1 cellular context compared by ENCODE assay signal in the genomic region with DNA sequence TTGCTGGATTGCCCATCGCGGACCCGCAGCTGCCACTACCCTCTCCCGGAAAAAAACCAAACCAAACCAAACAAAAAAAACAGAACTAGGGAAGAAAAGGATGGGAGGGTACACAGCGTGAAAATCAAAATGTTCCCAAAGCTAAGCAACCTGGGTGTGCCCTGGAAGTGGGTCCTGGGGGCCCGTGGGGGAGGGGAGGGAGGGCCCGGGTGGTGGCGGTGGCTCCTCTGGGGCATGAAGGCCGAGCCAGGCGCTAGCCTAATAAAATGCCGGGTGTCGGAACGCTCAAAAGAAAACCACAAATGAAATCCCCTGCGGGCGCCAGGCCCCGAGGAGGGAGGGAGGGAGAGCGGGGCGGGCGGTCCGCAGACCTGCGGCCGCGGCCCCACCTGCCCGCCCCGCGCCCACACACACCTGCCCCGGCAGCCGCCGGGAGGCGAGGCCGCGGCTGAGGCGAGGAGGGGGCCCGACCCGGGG.
TF ChIP-seq lines count a peak whose summit lies in the region.

No MANE protein-coding gene starts in this region.

TF ChIP-seq in HEK293, 187 proteins besides CTCF, POLR2A, EP300 and RAD21 (continued from another document and continues in another):
- TF ChIP-seq ZNF354C (tag by site-specific recombination; IDR thresholded peaks at IDR 0.05; ENCODE audit: borderline replicate concordance, low read depth) (no peak), SP7 (tag by site-specific recombination; IDR thresholded peaks at IDR 0.05) (no peak; the same call in 1 of the 2 replicates), FEZF1 (tag by site-specific recombination; IDR thresholded peaks at IDR 0.05) (no peak), ZNF621 (tag by site-specific recombination; IDR thresholded peaks at IDR 0.05) (no peak), HOXD13 (CRISPR knock-in tag; IDR thresholded peaks at IDR 0.05; ENCODE audit: borderline replicate concordance) (no peak), ZNF114 (tag by site-specific recombination; IDR thresholded peaks at IDR 0.05) (no peak), ZNF10 (tag by site-specific recombination; IDR thresholded peaks at IDR 0.05) (no peak), MEIS1 (CRISPR knock-in tag; IDR thresholded peaks at IDR 0.05; ENCODE audit: borderline replicate concordance) (no peak), HOXA7 (CRISPR knock-in tag; IDR thresholded peaks at IDR 0.05; ENCODE audit: borderline replicate concordance) (no peak), ZNF660 (tag by site-specific recombination; IDR thresholded peaks at IDR 0.05) (0 out of 2 replicates have a peak, but pooled peaks have one; percentile 28), ZNF664 (tag by site-specific recombination; IDR thresholded peaks at IDR 0.05) (no peak), ZFP69B (tag by site-specific recombination; IDR thresholded peaks at IDR 0.05) (0 out of 2 replicates have a peak, but pooled peaks have one; percentile 36), ZNF266 (tag by site-specific recombination; IDR thresholded peaks at IDR 0.05; ENCODE audit: low read depth) (no peak), ZNF843 (tag by site-specific recombination; IDR thresholded peaks at IDR 0.05) (no peak), ZFP41 (tag by site-specific recombination; IDR thresholded peaks at IDR 0.05; ENCODE audit: borderline replicate concordance) (no peak), ZSCAN16 (tag by site-specific recombination; IDR thresholded peaks at IDR 0.05) (no peak), ZNF132 (tag by site-specific recombination; IDR thresholded peaks at IDR 0.05; ENCODE audit: borderline replicate concordance) (no peak), ZNF146 (tag by site-specific recombination; IDR thresholded peaks at IDR 0.05) (no peak), ZNF514 (tag by site-specific recombination; IDR thresholded peaks at IDR 0.05) (no peak), SP2 (tag by site-specific recombination; IDR thresholded peaks at IDR 0.05) (peak; percentile 40; the same call in 1 of the 2 replicates), ZNF677 (tag by site-specific recombination; IDR thresholded peaks at IDR 0.05) (no peak), ZNF311 (tag by site-specific recombination; IDR thresholded peaks at IDR 0.05; ENCODE audit: borderline replicate concordance) (no peak), SCRT2 (tag by site-specific recombination; IDR thresholded peaks at IDR 0.05) (no peak), ZIC2 (tag by site-specific recombination; IDR thresholded peaks at IDR 0.05) (no peak), ZNF211 (tag by site-specific recombination; IDR thresholded peaks at IDR 0.05; ENCODE audit: low read depth) (no peak)
- TF ChIP-seq, protein P1, sequence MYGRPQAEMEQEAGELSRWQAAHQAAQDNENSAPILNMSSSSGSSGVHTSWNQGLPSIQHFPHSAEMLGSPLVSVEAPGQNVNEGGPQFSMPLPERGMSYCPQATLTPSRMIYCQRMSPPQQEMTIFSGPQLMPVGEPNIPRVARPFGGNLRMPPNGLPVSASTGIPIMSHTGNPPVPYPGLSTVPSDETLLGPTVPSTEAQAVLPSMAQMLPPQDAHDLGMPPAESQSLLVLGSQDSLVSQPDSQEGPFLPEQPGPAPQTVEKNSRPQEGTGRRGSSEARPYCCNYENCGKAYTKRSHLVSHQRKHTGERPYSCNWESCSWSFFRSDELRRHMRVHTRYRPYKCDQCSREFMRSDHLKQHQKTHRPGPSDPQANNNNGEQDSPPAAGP (tag by site-specific recombination; IDR thresholded peaks at IDR 0.05) = no peak; the same call in 1 of the 2 replicates
- TF ChIP-seq, protein P2, sequence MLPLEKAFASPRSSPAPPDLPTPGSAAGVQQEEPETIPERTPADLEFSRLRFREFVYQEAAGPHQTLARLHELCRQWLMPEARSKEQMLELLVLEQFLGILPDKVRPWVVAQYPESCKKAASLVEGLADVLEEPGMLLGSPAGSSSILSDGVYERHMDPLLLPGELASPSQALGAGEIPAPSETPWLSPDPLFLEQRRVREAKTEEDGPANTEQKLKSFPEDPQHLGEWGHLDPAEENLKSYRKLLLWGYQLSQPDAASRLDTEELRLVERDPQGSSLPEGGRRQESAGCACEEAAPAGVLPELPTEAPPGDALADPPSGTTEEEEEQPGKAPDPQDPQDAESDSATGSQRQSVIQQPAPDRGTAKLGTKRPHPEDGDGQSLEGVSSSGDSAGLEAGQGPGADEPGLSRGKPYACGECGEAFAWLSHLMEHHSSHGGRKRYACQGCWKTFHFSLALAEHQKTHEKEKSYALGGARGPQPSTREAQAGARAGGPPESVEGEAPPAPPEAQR (tag by site-specific recombination; IDR thresholded peaks at IDR 0.05) = no peak
- TF ChIP-seq, protein P3, sequence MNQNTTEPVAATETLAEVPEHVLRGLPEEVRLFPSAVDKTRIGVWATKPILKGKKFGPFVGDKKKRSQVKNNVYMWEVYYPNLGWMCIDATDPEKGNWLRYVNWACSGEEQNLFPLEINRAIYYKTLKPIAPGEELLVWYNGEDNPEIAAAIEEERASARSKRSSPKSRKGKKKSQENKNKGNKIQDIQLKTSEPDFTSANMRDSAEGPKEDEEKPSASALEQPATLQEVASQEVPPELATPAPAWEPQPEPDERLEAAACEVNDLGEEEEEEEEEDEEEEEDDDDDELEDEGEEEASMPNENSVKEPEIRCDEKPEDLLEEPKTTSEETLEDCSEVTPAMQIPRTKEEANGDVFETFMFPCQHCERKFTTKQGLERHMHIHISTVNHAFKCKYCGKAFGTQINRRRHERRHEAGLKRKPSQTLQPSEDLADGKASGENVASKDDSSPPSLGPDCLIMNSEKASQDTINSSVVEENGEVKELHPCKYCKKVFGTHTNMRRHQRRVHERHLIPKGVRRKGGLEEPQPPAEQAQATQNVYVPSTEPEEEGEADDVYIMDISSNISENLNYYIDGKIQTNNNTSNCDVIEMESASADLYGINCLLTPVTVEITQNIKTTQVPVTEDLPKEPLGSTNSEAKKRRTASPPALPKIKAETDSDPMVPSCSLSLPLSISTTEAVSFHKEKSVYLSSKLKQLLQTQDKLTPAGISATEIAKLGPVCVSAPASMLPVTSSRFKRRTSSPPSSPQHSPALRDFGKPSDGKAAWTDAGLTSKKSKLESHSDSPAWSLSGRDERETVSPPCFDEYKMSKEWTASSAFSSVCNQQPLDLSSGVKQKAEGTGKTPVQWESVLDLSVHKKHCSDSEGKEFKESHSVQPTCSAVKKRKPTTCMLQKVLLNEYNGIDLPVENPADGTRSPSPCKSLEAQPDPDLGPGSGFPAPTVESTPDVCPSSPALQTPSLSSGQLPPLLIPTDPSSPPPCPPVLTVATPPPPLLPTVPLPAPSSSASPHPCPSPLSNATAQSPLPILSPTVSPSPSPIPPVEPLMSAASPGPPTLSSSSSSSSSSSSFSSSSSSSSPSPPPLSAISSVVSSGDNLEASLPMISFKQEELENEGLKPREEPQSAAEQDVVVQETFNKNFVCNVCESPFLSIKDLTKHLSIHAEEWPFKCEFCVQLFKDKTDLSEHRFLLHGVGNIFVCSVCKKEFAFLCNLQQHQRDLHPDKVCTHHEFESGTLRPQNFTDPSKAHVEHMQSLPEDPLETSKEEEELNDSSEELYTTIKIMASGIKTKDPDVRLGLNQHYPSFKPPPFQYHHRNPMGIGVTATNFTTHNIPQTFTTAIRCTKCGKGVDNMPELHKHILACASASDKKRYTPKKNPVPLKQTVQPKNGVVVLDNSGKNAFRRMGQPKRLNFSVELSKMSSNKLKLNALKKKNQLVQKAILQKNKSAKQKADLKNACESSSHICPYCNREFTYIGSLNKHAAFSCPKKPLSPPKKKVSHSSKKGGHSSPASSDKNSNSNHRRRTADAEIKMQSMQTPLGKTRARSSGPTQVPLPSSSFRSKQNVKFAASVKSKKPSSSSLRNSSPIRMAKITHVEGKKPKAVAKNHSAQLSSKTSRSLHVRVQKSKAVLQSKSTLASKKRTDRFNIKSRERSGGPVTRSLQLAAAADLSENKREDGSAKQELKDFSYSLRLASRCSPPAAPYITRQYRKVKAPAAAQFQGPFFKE (tag by site-specific recombination; IDR thresholded peaks at IDR 0.05; ENCODE audit: borderline replicate concordance) = no peak
- TF ChIP-seq, protein P4, sequence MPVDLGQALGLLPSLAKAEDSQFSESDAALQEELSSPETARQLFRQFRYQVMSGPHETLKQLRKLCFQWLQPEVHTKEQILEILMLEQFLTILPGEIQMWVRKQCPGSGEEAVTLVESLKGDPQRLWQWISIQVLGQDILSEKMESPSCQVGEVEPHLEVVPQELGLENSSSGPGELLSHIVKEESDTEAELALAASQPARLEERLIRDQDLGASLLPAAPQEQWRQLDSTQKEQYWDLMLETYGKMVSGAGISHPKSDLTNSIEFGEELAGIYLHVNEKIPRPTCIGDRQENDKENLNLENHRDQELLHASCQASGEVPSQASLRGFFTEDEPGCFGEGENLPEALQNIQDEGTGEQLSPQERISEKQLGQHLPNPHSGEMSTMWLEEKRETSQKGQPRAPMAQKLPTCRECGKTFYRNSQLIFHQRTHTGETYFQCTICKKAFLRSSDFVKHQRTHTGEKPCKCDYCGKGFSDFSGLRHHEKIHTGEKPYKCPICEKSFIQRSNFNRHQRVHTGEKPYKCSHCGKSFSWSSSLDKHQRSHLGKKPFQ (tag by site-specific recombination; IDR thresholded peaks at IDR 0.05) = no peak
- TF ChIP-seq, protein P5, sequence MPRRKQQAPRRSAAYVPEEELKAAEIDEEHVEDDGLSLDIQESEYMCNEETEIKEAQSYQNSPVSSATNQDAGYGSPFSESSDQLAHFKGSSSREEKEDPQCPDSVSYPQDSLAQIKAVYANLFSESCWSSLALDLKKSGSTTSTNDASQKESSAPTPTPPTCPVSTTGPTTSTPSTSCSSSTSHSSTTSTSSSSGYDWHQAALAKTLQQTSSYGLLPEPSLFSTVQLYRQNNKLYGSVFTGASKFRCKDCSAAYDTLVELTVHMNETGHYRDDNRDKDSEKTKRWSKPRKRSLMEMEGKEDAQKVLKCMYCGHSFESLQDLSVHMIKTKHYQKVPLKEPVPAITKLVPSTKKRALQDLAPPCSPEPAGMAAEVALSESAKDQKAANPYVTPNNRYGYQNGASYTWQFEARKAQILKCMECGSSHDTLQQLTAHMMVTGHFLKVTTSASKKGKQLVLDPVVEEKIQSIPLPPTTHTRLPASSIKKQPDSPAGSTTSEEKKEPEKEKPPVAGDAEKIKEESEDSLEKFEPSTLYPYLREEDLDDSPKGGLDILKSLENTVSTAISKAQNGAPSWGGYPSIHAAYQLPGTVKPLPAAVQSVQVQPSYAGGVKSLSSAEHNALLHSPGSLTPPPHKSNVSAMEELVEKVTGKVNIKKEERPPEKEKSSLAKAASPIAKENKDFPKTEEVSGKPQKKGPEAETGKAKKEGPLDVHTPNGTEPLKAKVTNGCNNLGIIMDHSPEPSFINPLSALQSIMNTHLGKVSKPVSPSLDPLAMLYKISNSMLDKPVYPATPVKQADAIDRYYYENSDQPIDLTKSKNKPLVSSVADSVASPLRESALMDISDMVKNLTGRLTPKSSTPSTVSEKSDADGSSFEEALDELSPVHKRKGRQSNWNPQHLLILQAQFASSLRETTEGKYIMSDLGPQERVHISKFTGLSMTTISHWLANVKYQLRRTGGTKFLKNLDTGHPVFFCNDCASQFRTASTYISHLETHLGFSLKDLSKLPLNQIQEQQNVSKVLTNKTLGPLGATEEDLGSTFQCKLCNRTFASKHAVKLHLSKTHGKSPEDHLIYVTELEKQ (tag by site-specific recombination; IDR thresholded peaks at IDR 0.05; ENCODE audit: borderline replicate concordance) = no peak
- TF ChIP-seq, protein P6, sequence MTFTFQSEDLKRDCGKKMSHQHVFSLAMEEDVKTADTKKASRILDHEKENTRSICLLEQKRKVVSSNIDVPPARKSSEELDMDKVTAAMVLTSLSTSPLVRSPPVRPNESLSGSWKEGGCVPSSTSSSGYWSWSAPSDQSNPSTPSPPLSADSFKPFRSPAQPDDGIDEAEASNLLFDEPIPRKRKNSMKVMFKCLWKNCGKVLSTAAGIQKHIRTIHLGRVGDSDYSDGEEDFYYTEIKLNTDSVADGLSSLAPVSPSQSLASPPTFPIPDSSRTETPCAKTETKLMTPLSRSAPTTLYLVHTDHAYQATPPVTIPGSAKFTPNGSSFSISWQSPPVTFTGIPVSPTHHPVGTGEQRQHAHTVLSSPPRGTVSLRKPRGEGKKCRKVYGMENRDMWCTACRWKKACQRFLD (tag by site-specific recombination; IDR thresholded peaks at IDR 0.05) = no peak
- TF ChIP-seq, protein P7, sequence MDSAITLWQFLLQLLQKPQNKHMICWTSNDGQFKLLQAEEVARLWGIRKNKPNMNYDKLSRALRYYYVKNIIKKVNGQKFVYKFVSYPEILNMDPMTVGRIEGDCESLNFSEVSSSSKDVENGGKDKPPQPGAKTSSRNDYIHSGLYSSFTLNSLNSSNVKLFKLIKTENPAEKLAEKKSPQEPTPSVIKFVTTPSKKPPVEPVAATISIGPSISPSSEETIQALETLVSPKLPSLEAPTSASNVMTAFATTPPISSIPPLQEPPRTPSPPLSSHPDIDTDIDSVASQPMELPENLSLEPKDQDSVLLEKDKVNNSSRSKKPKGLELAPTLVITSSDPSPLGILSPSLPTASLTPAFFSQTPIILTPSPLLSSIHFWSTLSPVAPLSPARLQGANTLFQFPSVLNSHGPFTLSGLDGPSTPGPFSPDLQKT (IDR thresholded peaks at IDR 0.05; ENCODE audit: borderline replicate concordance, low read depth, low read length) = no peak
- TF ChIP-seq, protein P8, sequence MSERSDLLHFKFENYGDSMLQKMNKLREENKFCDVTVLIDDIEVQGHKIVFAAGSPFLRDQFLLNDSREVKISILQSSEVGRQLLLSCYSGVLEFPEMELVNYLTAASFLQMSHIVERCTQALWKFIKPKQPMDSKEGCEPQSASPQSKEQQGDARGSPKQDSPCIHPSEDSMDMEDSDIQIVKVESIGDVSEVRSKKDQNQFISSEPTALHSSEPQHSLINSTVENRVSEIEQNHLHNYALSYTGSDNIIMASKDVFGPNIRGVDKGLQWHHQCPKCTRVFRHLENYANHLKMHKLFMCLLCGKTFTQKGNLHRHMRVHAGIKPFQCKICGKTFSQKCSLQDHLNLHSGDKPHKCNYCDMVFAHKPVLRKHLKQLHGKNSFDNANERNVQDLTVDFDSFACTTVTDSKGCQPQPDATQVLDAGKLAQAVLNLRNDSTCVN (tag by site-specific recombination; optimal IDR thresholded peaks at IDR 0.05) = peak; percentile 35
- TF ChIP-seq, protein P9, sequence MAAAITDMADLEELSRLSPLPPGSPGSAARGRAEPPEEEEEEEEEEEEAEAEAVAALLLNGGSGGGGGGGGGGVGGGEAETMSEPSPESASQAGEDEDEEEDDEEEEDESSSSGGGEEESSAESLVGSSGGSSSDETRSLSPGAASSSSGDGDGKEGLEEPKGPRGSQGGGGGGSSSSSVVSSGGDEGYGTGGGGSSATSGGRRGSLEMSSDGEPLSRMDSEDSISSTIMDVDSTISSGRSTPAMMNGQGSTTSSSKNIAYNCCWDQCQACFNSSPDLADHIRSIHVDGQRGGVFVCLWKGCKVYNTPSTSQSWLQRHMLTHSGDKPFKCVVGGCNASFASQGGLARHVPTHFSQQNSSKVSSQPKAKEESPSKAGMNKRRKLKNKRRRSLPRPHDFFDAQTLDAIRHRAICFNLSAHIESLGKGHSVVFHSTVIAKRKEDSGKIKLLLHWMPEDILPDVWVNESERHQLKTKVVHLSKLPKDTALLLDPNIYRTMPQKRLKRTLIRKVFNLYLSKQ (tag by site-specific recombination; IDR thresholded peaks at IDR 0.05; ENCODE audit: borderline replicate concordance) = no peak
- TF ChIP-seq, protein P10, sequence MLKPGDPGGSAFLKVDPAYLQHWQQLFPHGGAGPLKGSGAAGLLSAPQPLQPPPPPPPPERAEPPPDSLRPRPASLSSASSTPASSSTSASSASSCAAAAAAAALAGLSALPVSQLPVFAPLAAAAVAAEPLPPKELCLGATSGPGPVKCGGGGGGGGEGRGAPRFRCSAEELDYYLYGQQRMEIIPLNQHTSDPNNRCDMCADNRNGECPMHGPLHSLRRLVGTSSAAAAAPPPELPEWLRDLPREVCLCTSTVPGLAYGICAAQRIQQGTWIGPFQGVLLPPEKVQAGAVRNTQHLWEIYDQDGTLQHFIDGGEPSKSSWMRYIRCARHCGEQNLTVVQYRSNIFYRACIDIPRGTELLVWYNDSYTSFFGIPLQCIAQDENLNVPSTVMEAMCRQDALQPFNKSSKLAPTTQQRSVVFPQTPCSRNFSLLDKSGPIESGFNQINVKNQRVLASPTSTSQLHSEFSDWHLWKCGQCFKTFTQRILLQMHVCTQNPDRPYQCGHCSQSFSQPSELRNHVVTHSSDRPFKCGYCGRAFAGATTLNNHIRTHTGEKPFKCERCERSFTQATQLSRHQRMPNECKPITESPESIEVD (tag by site-specific recombination; IDR thresholded peaks at IDR 0.05) = no peak
